Comparison of ENCODE assay signal across 1 cellular context in genomic region chr4:87422104-87423052, GRCh38.
TF ChIP-seq lines count a peak whose summit lies in the region.

A gene with protein sequence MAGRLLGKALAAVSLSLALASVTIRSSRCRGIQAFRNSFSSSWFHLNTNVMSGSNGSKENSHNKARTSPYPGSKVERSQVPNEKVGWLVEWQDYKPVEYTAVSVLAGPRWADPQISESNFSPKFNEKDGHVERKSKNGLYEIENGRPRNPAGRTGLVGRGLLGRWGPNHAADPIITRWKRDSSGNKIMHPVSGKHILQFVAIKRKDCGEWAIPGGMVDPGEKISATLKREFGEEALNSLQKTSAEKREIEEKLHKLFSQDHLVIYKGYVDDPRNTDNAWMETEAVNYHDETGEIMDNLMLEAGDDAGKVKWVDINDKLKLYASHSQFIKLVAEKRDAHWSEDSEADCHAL (plus strand): TSS chr4:87422573. CDS start chr4:87422906, 333 bp downstream.

TF ChIP-seq in HepG2, 621 proteins besides CTCF, POLR2A, EP300 and RAD21 (continued from another document and continues in another):
- TF ChIP-seq, protein P1, sequence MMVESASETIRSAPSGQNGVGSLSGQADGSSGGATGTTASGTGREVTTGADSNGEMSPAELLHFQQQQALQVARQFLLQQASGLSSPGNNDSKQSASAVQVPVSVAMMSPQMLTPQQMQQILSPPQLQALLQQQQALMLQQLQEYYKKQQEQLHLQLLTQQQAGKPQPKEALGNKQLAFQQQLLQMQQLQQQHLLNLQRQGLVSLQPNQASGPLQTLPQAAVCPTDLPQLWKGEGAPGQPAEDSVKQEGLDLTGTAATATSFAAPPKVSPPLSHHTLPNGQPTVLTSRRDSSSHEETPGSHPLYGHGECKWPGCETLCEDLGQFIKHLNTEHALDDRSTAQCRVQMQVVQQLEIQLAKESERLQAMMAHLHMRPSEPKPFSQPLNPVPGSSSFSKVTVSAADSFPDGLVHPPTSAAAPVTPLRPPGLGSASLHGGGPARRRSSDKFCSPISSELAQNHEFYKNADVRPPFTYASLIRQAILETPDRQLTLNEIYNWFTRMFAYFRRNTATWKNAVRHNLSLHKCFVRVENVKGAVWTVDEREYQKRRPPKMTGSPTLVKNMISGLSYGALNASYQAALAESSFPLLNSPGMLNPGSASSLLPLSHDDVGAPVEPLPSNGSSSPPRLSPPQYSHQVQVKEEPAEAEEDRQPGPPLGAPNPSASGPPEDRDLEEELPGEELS (CRISPR knock-in tag; IDR thresholded peaks at IDR 0.05), result peak; percentile 80
- TF ChIP-seq ZMYM2 (CRISPR knock-in tag; IDR thresholded peaks at IDR 0.05), result peak; percentile 41; the same call in 1 of the 2 replicates
- no peak for TF ChIP-seq SIX4 (CRISPR knock-in tag; IDR thresholded peaks at IDR 0.05)
- TF ChIP-seq, protein P2, sequence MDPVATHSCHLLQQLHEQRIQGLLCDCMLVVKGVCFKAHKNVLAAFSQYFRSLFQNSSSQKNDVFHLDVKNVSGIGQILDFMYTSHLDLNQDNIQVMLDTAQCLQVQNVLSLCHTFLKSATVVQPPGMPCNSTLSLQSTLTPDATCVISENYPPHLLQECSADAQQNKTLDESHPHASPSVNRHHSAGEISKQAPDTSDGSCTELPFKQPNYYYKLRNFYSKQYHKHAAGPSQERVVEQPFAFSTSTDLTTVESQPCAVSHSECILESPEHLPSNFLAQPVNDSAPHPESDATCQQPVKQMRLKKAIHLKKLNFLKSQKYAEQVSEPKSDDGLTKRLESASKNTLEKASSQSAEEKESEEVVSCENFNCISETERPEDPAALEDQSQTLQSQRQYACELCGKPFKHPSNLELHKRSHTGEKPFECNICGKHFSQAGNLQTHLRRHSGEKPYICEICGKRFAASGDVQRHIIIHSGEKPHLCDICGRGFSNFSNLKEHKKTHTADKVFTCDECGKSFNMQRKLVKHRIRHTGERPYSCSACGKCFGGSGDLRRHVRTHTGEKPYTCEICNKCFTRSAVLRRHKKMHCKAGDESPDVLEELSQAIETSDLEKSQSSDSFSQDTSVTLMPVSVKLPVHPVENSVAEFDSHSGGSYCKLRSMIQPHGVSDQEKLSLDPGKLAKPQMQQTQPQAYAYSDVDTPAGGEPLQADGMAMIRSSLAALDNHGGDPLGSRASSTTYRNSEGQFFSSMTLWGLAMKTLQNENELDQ (CRISPR knock-in tag; IDR thresholded peaks at IDR 0.05; ENCODE audit: borderline replicate concordance), result no peak
- no peak for TF ChIP-seq MTERF4 (CRISPR knock-in tag; IDR thresholded peaks at IDR 0.05)
- peak; percentile 88 for TF ChIP-seq ZXDC (CRISPR knock-in tag; IDR thresholded peaks at IDR 0.05)
- TF ChIP-seq ADNP (CRISPR knock-in tag; IDR thresholded peaks at IDR 0.05), result no peak
- no peak for TF ChIP-seq ETS1 (CRISPR knock-in tag; IDR thresholded peaks at IDR 0.05)
- peak; percentile 89 for TF ChIP-seq ZNF574 (CRISPR knock-in tag; IDR thresholded peaks at IDR 0.05)
- TF ChIP-seq IKZF1 (IDR thresholded peaks at IDR 0.05), result no peak
- peak; percentile 85; the same call in 1 of the 2 replicates for TF ChIP-seq ISL2 (CRISPR knock-in tag; IDR thresholded peaks at IDR 0.05)
- TF ChIP-seq SRSF4 (IDR thresholded peaks at IDR 0.05; ENCODE audit: low read depth, low read length, poor library complexity, severe bottlenecking), result no peak
- no peak for TF ChIP-seq ZC3H13 (CRISPR knock-in tag; IDR thresholded peaks at IDR 0.05)
- TF ChIP-seq CCDC6 (CRISPR knock-in tag; IDR thresholded peaks at IDR 0.05), result peak; percentile 92
- TF ChIP-seq, protein P3, sequence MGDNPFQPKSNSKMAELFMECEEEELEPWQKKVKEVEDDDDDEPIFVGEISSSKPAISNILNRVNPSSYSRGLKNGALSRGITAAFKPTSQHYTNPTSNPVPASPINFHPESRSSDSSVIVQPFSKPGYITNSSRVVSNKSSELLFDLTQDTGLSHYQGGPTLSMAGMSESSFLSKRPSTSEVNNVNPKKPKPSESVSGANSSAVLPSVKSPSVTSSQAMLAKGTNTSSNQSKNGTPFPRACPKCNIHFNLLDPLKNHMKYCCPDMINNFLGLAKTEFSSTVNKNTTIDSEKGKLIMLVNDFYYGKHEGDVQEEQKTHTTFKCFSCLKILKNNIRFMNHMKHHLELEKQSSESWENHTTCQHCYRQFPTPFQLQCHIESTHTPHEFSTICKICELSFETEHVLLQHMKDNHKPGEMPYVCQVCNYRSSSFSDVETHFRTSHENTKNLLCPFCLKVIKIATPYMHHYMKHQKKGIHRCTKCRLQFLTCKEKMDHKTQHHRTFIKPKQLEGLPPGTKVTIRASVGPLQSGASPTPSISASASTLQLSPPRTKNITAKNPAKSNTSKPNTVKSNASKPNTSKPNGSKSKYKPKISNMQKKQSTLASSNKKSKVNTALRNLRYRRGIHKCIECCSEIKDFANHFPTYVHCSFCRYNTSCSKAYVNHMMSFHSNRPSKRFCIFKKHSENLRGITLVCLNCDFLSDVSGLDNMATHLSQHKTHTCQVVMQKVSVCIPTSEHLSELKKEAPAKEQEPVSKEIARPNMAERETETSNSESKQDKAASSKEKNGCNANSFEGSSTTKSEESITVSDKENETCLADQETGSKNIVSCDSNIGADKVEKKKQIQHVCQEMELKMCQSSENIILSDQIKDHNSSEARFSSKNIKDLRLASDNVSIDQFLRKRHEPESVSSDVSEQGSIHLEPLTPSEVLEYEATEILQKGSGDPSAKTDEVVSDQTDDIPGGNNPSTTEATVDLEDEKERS (CRISPR knock-in tag; IDR thresholded peaks at IDR 0.05), result peak; percentile 69; the same call in 1 of the 2 replicates
- TF ChIP-seq ZMAT5 (CRISPR knock-in tag; IDR thresholded peaks at IDR 0.05; ENCODE audit: borderline replicate concordance, low read depth), result no peak
- TF ChIP-seq NFYB (CRISPR knock-in tag; IDR thresholded peaks at IDR 0.05), result no peak
- TF ChIP-seq THAP7 (CRISPR knock-in tag; IDR thresholded peaks at IDR 0.05), result peak; percentile 36; the same call in 1 of the 2 replicates
- TF ChIP-seq POLR2AphosphoS2 (IDR thresholded peaks at IDR 0.05; ENCODE audit: low read depth, low read length), result no peak
- no peak for TF ChIP-seq ZNF234 (CRISPR knock-in tag; conservative IDR thresholded peaks at IDR 0.05)
- TF ChIP-seq XBP1 (CRISPR knock-in tag; IDR thresholded peaks at IDR 0.05), result no peak
- TF ChIP-seq STAG1 (CRISPR knock-in tag; IDR thresholded peaks at IDR 0.05), result no peak
- TF ChIP-seq PAF1 (CRISPR knock-in tag; IDR thresholded peaks at IDR 0.05), result no peak
- peak; percentile 98 for TF ChIP-seq ZNF687 (CRISPR knock-in tag; IDR thresholded peaks at IDR 0.05)
- TF ChIP-seq MLXIP (CRISPR knock-in tag; IDR thresholded peaks at IDR 0.05; ENCODE audit: borderline replicate concordance), result no peak
